ENCODE assay signal across 1 cellular context in genomic region chr6:108638993-108639392, GRCh38.
TF ChIP-seq lines count a peak whose summit lies in the region.

No MANE protein-coding gene starts in this region.

TF ChIP-seq in GM23338, 12 proteins besides CTCF, POLR2A, EP300 and RAD21 (continued from another document):
- TF ChIP-seq ETS1 (IDR thresholded peaks at IDR 0.05) (no peak), POLR2AphosphoS5 (IDR thresholded peaks at IDR 0.05; ENCODE audit: low read depth) (no peak), ZNF114 (CRISPR knock-in tag; IDR thresholded peaks at IDR 0.05) (no peak)
